Comparison of ENCODE assay signal across 17 cellular contexts in genomic region chr11:23473782-23474181, GRCh38.
DNase-seq lines count a peak whose midpoint lies in the region; ATAC-seq, FAIRE-seq and TF ChIP-seq lines count a peak whose summit lies in the region.
"Had no signal": no experiment of that assay in that cellular context is flagged by ENCODE, and none has a peak within 500 bp of the region (broad histone marks: within the 10 kb centered on the region; RNA-seq: fewer than 3 reads in every experiment).

No MANE protein-coding gene starts in this region.

- no peaks in the 10 kb centered on the region for H3K27me3 ChIP-seq in adipocyte (replicated peaks; ENCODE audit: control insufficient read depth, insufficient read depth, low read length)
- H3K27me3 ChIP-seq: BE2C had no signal

- ATAC-seq in GM19452 (IDR thresholded peaks at IDR 0.05; ENCODE audit: unreplicated experiment): no peak
- ATAC-seq in GM19035 (IDR thresholded peaks at IDR 0.05; ENCODE audit: unreplicated experiment): no peak
- ATAC-seq: A549 had no signal

- TF ChIP-seq CTCF in choroid plexus epithelial cell (conservative IDR thresholded peaks at IDR 0.05; ENCODE audit: low read depth, low read length): no peak
- no peak for TF ChIP-seq CTCF in OCI-LY7 (conservative IDR thresholded peaks at IDR 0.05; ENCODE audit: low read length)

- BruUV-seq in OCI-LY7 (replicated peaks; lab: Mats Ljungman, UMichigan): no TSS peak

- intact Hi-C loops in OCI-LY7 (cut with micrococcal nuclease; ENCODE audit: unreplicated experiment): no loop called here

- no peak overlapping the region for H2AFZ ChIP-seq in OCI-LY7 (ENCODE audit: low read length)

- DNase-seq in adipocyte (ENCODE audit: low read depth): peak; percentile 67
- peak; percentile 51 for DNase-seq in choroid plexus epithelial cell (ENCODE audit: low read depth)
- DNase-seq in fibroblast of the conjunctiva (ENCODE audit: low read depth): peak; percentile 1
- DNase-seq in OCI-LY7 (ENCODE audit: low spot score): no peak
- no peak for DNase-seq in urothelium cell line (ENCODE audit: low spot score)
- DNase-seq: BE2C; CD4-positive, alpha-beta memory T cell; DND-41; GDM1; HCEC 1CT; HFFc6 had no signal

- H3K36me3 ChIP-seq in adipocyte (ENCODE audit: control insufficient read depth, insufficient read depth, low read length, severe bottlenecking) (no peaks in the 10 kb centered on the region), OCI-LY7 (ENCODE audit: insufficient read depth, low read length) (no peaks in the 10 kb centered on the region)
- H3K36me3 ChIP-seq: BE2C had no signal

- no peaks in the 10 kb centered on the region for H3K79me2 ChIP-seq in OCI-LY7 (ENCODE audit: insufficient read depth, low read depth, low read length)

- POLR2A ChIA-PET in OCI-LY7 (lab: Charles Lee): interaction anchor here (0.5 kb wide), 1 partner anchor 92 kb away, joined by 3 read pairs; no protein-coding TSS in a partner anchor

- no peaks in the 10 kb centered on the region for H3K4me1 ChIP-seq in adipocyte (ENCODE audit: control insufficient read depth, insufficient read depth, low read length)
- H3K4me1 ChIP-seq in OCI-LY7 (ENCODE audit: insufficient read depth, low read length, poor library complexity, severe bottlenecking): no peaks in the 10 kb centered on the region
- H3K4me1 ChIP-seq: A549, BE2C had no signal

- CTCF ChIA-PET in OCI-LY7 (lab: Charles Lee; ENCODE audit: unreplicated experiment): no interaction called here

- H3K4me2 ChIP-seq in OCI-LY7 (ENCODE audit: low read length): no peak overlapping the region
- H3K4me2 ChIP-seq: A549 had no signal

- no peak overlapping the region for H3K27ac ChIP-seq in OCI-LY7 (ENCODE audit: low read depth, low read length, poor library complexity, severe bottlenecking)
- H3K27ac ChIP-seq: A549, C4-2B had no signal

- no peak for FAIRE-seq in urothelium cell line (lab: Jason Lieb, UNC)
- FAIRE-seq: A549, GM12892, GM19239 had no signal

- H3K4me3 ChIP-seq in adipocyte (ENCODE audit: low read length) (no peak overlapping the region), choroid plexus epithelial cell (ENCODE audit: low read depth, low read length) (no peak overlapping the region), OCI-LY7 (ENCODE audit: low read depth, low read length, poor library complexity, severe bottlenecking) (no peak overlapping the region)
- H3K4me3 ChIP-seq: A549 had no signal

- no peak overlapping the region for H3K9ac ChIP-seq in adipocyte (ENCODE audit: low read length)

- H3K9me3 ChIP-seq in adipocyte (ENCODE audit: control insufficient read depth, low read length) (no peaks in the 10 kb centered on the region), OCI-LY7 (ENCODE audit: low read length) (no peaks in the 10 kb centered on the region)
- H3K9me3 ChIP-seq: A549, BE2C had no signal

- H4K20me1 ChIP-seq in OCI-LY7 (ENCODE audit: insufficient read depth, low read length): no peaks in the 10 kb centered on the region

- H3K9me2 ChIP-seq in OCI-LY7 (ENCODE audit: insufficient read depth, low read length): no peaks in the 10 kb centered on the region

Comparison
In these comparisons a context has a peak if more than half of its experiments do, and no peak if none do; other contexts are left out.
1. DNase-seq: peak in adipocyte (single experiment), choroid plexus epithelial cell (single experiment) and fibroblast of the conjunctiva (single experiment); none in OCI-LY7 (single experiment) and urothelium cell line (single experiment).